ENCODE assay signal across 9 cellular contexts in genomic region chr6:24931752-24932691, GRCh38. TPM values are rescaled to one million over a fixed set of nuclear protein-coding genes. Genes with fewer than 3 reads are reported as not detected.
DNase-seq lines count a peak whose midpoint lies in the region; ATAC-seq and TF ChIP-seq lines count a peak whose summit lies in the region.
"Had no signal": no experiment of that assay in that cellular context is flagged by ENCODE, and none has a peak within 500 bp of the region (broad histone marks: within the 10 kb centered on the region; RNA-seq: fewer than 3 reads in every experiment).

No MANE protein-coding gene starts in this region.

- H3K9me3 ChIP-seq in HEK293 (ENCODE audit: control insufficient read depth, insufficient read depth, low read depth, low read length), result no peaks in the 10 kb centered on the region

- no peaks in the 10 kb centered on the region for H3K4me1 ChIP-seq in HEK293 (ENCODE audit: control insufficient read depth, insufficient read depth, low read length)

- no peak for ATAC-seq in HG03039 (IDR thresholded peaks at IDR 0.05; ENCODE audit: unreplicated experiment)

- no peak overlapping the region for H3K27ac ChIP-seq in HEK293 (ENCODE audit: extremely low read depth, low read depth, low read length)
- H3K27ac ChIP-seq: hepatocyte had no signal

- peaks cover 6% of the 10 kb centered on the region for H3K9me3 Mint-ChIP-seq in mesothelial cell of epicardium

- H3K4me3 ChIP-seq in GM12864 (ENCODE audit: low read depth, low read length) (peak overlapping the region; percentile 66), HEK293 (ENCODE audit: low read depth, low read length) (no peak overlapping the region)
- H3K4me3 ChIP-seq: hepatocyte had no signal

- TF ChIP-seq CTCF in GM12864 (IDR thresholded peaks at IDR 0.05; ENCODE audit: low read depth, low read length, missing control alignments), result no peak
- no peak for TF ChIP-seq CTCF in HEK293 (tag by site-specific recombination; IDR thresholded peaks at IDR 0.05)
- no peak for TF ChIP-seq CTCF in mesothelial cell of epicardium (IDR thresholded peaks at IDR 0.05; ENCODE audit: unreplicated experiment)

- POLR2A ChIA-PET in HEK293 (lab: Yijun Ruan, JAX), result no interaction called here

- no peaks in the 10 kb centered on the region for H3K36me3 ChIP-seq in HEK293 (ENCODE audit: control insufficient read depth in 2 of 2, insufficient read depth in 1 of 2, low read length in 2 of 2)

- H3K27ac Mint-ChIP-seq in mesothelial cell of epicardium, result peak overlapping the region; percentile 36

- peak; percentile 70 for DNase-seq in GM12864 (ENCODE audit: low read depth)
- peak; percentile 2 for DNase-seq in SW480 (ENCODE audit: low spot score)
- DNase-seq in mesothelial cell of epicardium (ENCODE audit: low spot score in 2 of 2, unreplicated experiment in 2 of 2), result no peak
- no peak for DNase-seq in NCI-H128 (lab: John Stamatoyannopoulos, UW; ENCODE audit: unreplicated experiment)
- no peak for DNase-seq in activated CD8-positive, alpha-beta memory T cell treated with anti-CD3 and anti-CD28 coated beads for 24 hours
- DNase-seq in NCI-H1048 (lab: John Stamatoyannopoulos, UW), result no peak

- H3K4me1 Mint-ChIP-seq in mesothelial cell of epicardium, result peaks cover 57% of the 10 kb centered on the region

- no peak overlapping the region for H3K4me3 Mint-ChIP-seq in mesothelial cell of epicardium

- H3K27me3 Mint-ChIP-seq in mesothelial cell of epicardium (ENCODE audit: low read depth), result no peaks in the 10 kb centered on the region

- CTCF ChIA-PET in HEK293 (lab: Yijun Ruan, JAX), result interaction anchor here (1.0 to 5.4 kb wide), 7 partner anchors 9 to 59 kb away, joined by 3 to 63 read pairs (median 17); no protein-coding TSS in a partner anchor

- no peaks in the 10 kb centered on the region for H3K36me3 Mint-ChIP-seq in mesothelial cell of epicardium

TF ChIP-seq in HEK293, 187 proteins besides CTCF, POLR2A, EP300 and RAD21:
- TF ChIP-seq ZNF791 (tag by site-specific recombination; IDR thresholded peaks at IDR 0.05) (no peak), ZNF223 (tag by site-specific recombination; IDR thresholded peaks at IDR 0.05) (no peak), ZNF473 (tag by site-specific recombination; IDR thresholded peaks at IDR 0.05) (no peak), ATF2 (tag by site-specific recombination; IDR thresholded peaks at IDR 0.05; ENCODE audit: low read depth) (peak; percentile 36; the same call in 1 of the 2 replicates), KLF7 (tag by site-specific recombination; IDR thresholded peaks at IDR 0.05; ENCODE audit: borderline replicate concordance) (no peak), ZNF302 (tag by site-specific recombination; IDR thresholded peaks at IDR 0.05; ENCODE audit: low read depth) (no peak), ZNF596 (tag by site-specific recombination; IDR thresholded peaks at IDR 0.05) (peak; percentile 35; the same call in 1 of the 2 replicates), ZBTB44 (tag by site-specific recombination; IDR thresholded peaks at IDR 0.05) (no peak), SP7 (tag by site-specific recombination; IDR thresholded peaks at IDR 0.05) (no peak), SALL2 (tag by site-specific recombination; IDR thresholded peaks at IDR 0.05; ENCODE audit: borderline replicate concordance) (no peak), ZNF354C (tag by site-specific recombination; IDR thresholded peaks at IDR 0.05; ENCODE audit: borderline replicate concordance, low read depth) (no peak), PRDM1 (tag by site-specific recombination; IDR thresholded peaks at IDR 0.05) (peak; percentile 52; the same call in 1 of the 2 replicates), ZNF112 (tag by site-specific recombination; IDR thresholded peaks at IDR 0.05) (no peak), ZNF555 (tag by site-specific recombination; conservative IDR thresholded peaks at IDR 0.05) (no peak), ZSCAN4 (tag by site-specific recombination; IDR thresholded peaks at IDR 0.05) (peak; percentile 69), ZNF398 (tag by site-specific recombination; IDR thresholded peaks at IDR 0.05) (no peak), ZNF768 (tag by site-specific recombination; IDR thresholded peaks at IDR 0.05) (no peak)

RNA-seq across cellular contexts. Expression of gene RIPOR2, which starts 3.7 kb away (rescaled TPM):
- 1.7 to 1.9 TPM (median 1.7 TPM) in 3 replicates for total RNA-seq in mesothelial cell of epicardium

Comparison
In these comparisons a context has a peak if more than half of its experiments do, and no peak if none do; other contexts are left out.
1. DNase-seq: peak in GM12864 (single experiment) and SW480 (single experiment); none in mesothelial cell of epicardium (0 of 2), NCI-H128 (single experiment), activated CD8-positive, alpha-beta memory T cell treated with anti-CD3 and anti-CD28 coated beads for 24 hours (single experiment) and NCI-H1048 (single experiment).